33 cellular contexts compared by ENCODE assay signal in genomic region chr7:55618913-55619312, GRCh38. TPM values are rescaled to one million over a fixed set of nuclear protein-coding genes. Genes with fewer than 3 reads are reported as not detected.
DNase-seq lines count a peak whose midpoint lies in the region; ATAC-seq, FAIRE-seq and TF ChIP-seq lines count a peak whose summit lies in the region.
"Had no signal": no experiment of that assay in that cellular context is flagged by ENCODE, and none has a peak within 500 bp of the region (broad histone marks: within the 10 kb centered on the region; RNA-seq: fewer than 3 reads in every experiment).

No MANE protein-coding gene starts in this region.

- POLR2A ChIA-PET in A549 (lab: Yijun Ruan, JAX) (no interaction called here), HEK293 (lab: Yijun Ruan, JAX) (no interaction called here), K562 (lab: Yijun Ruan, JAX) (interaction anchor here (0.7 kb wide), 1 partner anchor 90 kb away, joined by 3 read pairs; no protein-coding TSS in a partner anchor)
- POLR2A ChIA-PET in CD4-positive, alpha-beta T cell (lab: Charles Lee), result no interaction called here

- no peak for ATAC-seq in A549
- no peak for ATAC-seq in K562
- no peak for ATAC-seq in CD4-positive, alpha-beta T cell (ENCODE audit: poor library complexity)
- ATAC-seq: CD8-positive, alpha-beta T cell had no signal

- no peaks in the 10 kb centered on the region for H3K27me3 ChIP-seq in K562 (ENCODE audit: control insufficient read depth in 2 of 2, insufficient read depth in 2 of 2, low read length in 2 of 2)
- H3K27me3 ChIP-seq in CD4-positive, alpha-beta T cell (ENCODE audit: control insufficient read depth, insufficient read depth, low read length), result no peaks in the 10 kb centered on the region
- H3K27me3 ChIP-seq: BE2C; BLaER1; BLaER1 treated with 17β-estradiol and CSF1 and Interleukin-3, amounts not matched to agents 10 nM and 100 nM had no signal

- CTCF ChIA-PET in A549 (lab: Yijun Ruan, JAX), result no interaction called here
- CTCF ChIA-PET in HEK293 (lab: Yijun Ruan, JAX), result no interaction called here
- CTCF ChIA-PET in K562 (lab: Yijun Ruan, JAX; ENCODE audit: low intra/inter-chr PET ratio), result no interaction called here
- CTCF ChIA-PET in CD4-positive, alpha-beta T cell (lab: Charles Lee), result no interaction called here

- TF ChIP-seq CTCF in A549 (IDR thresholded peaks at IDR 0.05), result no peak
- TF ChIP-seq CTCF in HEK293 (tag by site-specific recombination; IDR thresholded peaks at IDR 0.05), result no peak
- no peak for TF ChIP-seq CTCF in K562 (IDR thresholded peaks at IDR 0.05 in 2 of 3, conservative IDR thresholded peaks at IDR 0.05 in 1 of 3; ENCODE audit: insufficient read depth in 2 of 3, low read depth in 1 of 3, low read length in 3 of 3)
- no peak for TF ChIP-seq CTCF in CD4-positive, alpha-beta T cell (IDR thresholded peaks at IDR 0.05)

- H3K9me1 ChIP-seq in K562 (ENCODE audit: control insufficient read depth, insufficient read depth, low read length), result no peaks in the 10 kb centered on the region

- H3K9ac ChIP-seq in K562 (ENCODE audit: insufficient read depth in 1 of 2, low read depth in 2 of 2, low read length in 2 of 2), result no peak overlapping the region
- H3K9ac ChIP-seq: BLaER1; BLaER1 treated with 17β-estradiol and CSF1 and Interleukin-3, amounts not matched to agents 10 nM and 100 nM had no signal

- no peaks in the 10 kb centered on the region for H3K4me1 Mint-ChIP-seq in CD4-positive, alpha-beta T cell (ENCODE audit: low read depth)
- H3K4me1 Mint-ChIP-seq: B cell; CD14-positive monocyte; CD4-positive, alpha-beta memory T cell; CD4-positive, CD25-positive, alpha-beta regulatory T cell; CD8-positive, alpha-beta memory T cell had no signal

- peaks cover 41% of the 10 kb centered on the region for H3K27me3 Mint-ChIP-seq in CD4-positive, alpha-beta T cell

- DNase-seq in A549 (ENCODE audit: low read depth in 1 of 2, low spot score in 1 of 2), result no peak
- DNase-seq in K562 (ENCODE audit: extremely low read depth in 1 of 4, low spot score in 3 of 4), result no peak
- DNase-seq in CD4-positive, alpha-beta T cell, result no peak
- DNase-seq in mesenteric fat pad (ENCODE audit: low spot score), result no peak
- no peak for DNase-seq in NCI-H187 (lab: John Stamatoyannopoulos, UW)
- DNase-seq: 8988T; ACHN; AML-193; BE2C; C1 segment of cervical spinal cord; Caco-2; Calu3; CD4-positive, alpha-beta memory T cell; CD4-positive, CD25-positive, alpha-beta regulatory T cell; CD8-positive, alpha-beta memory T cell; CD8-positive, alpha-beta T cell; COR-L47; DMS 273 treated with DMSO at 0.1 percent for 48 hours; DMS153; DMS53; DMS79; DMS79 treated with DMSO at 0.1 percent for 48 hours; DND-41; EL had no signal

- no peak overlapping the region for H3K4me2 ChIP-seq in A549
- H3K4me2 ChIP-seq in K562 (ENCODE audit: insufficient read depth, low read length), result no peak overlapping the region
- H3K4me2 ChIP-seq: BLaER1; BLaER1 treated with 17β-estradiol and CSF1 and Interleukin-3, amounts not matched to agents 10 nM and 100 nM had no signal

- no peaks in the 10 kb centered on the region for H3K79me2 ChIP-seq in K562 (ENCODE audit: control insufficient read depth, insufficient read depth, low read length)

- H3K27ac Mint-ChIP-seq in CD4-positive, alpha-beta T cell, result no peak overlapping the region
- H3K27ac Mint-ChIP-seq: B cell; CD4-positive, CD25-positive, alpha-beta regulatory T cell; CD8-positive, alpha-beta memory T cell; CD8-positive, alpha-beta T cell had no signal

- H3K9me3 ChIP-seq in A549, result peaks cover 17% of the 10 kb centered on the region; the same call in 1 of the 3 replicates
- no peaks in the 10 kb centered on the region for H3K9me3 ChIP-seq in HEK293 (ENCODE audit: control insufficient read depth, insufficient read depth, low read depth, low read length)
- no peaks in the 10 kb centered on the region for H3K9me3 ChIP-seq in K562 (replicated peaks; ENCODE audit: control insufficient read depth, insufficient read depth, low read depth, low read length)
- H3K9me3 ChIP-seq in CD4-positive, alpha-beta T cell (ENCODE audit: control insufficient read depth, low read length), result no peaks in the 10 kb centered on the region
- H3K9me3 ChIP-seq: BE2C had no signal

- TF ChIP-seq POLR2A in A549 (IDR thresholded peaks at IDR 0.05; ENCODE audit: low read length) (no peak), K562 (conservative IDR thresholded peaks at IDR 0.05) (no peak)

- in situ Hi-C loops in K562 (cut with MboI), result no loop called here

- peaks cover 2% of the 10 kb centered on the region for H3K9me3 Mint-ChIP-seq in CD4-positive, alpha-beta T cell

- no peak overlapping the region for H3K4me3 Mint-ChIP-seq in CD4-positive, alpha-beta T cell
- H3K4me3 Mint-ChIP-seq: B cell; CD14-positive monocyte; CD4-positive, alpha-beta memory T cell; CD4-positive, CD25-positive, alpha-beta regulatory T cell; CD8-positive, alpha-beta memory T cell; CD8-positive, alpha-beta T cell had no signal

- H3K36me3 Mint-ChIP-seq in CD4-positive, alpha-beta T cell (ENCODE audit: low read depth), result peaks cover 3% of the 10 kb centered on the region
- H3K36me3 Mint-ChIP-seq: CD14-positive monocyte; CD4-positive, CD25-positive, alpha-beta regulatory T cell; CD8-positive, alpha-beta T cell had no signal

- 1% methylated on average over 3 of the region's 3 CpGs for WGBS in A549 (ENCODE audit: missing lambda C conversion rate)
- WGBS in K562 (ENCODE audit: insufficient coverage, low coverage, missing lambda C conversion rate), result 0% methylated on average over 3 of the region's 3 CpGs

- no TSS peak for BruUV-seq in K562 (replicated peaks; lab: Mats Ljungman, UMichigan)

- no peak overlapping the region for H2AFZ ChIP-seq in K562 (ENCODE audit: low read depth, low read length)

- intact Hi-C loops in K562 (cut with micrococcal nuclease), result no loop called here
- intact Hi-C loops in CD4-positive, alpha-beta T cell (cut with DNase I, micrococcal nuclease), result no loop called here

- no peaks in the 10 kb centered on the region for H4K20me1 ChIP-seq in K562 (replicated peaks; ENCODE audit: control insufficient read depth, insufficient read depth, low read length)
- H4K20me1 ChIP-seq: BLaER1; BLaER1 treated with 17β-estradiol and CSF1 and Interleukin-3, amounts not matched to agents 10 nM and 100 nM had no signal

- no peak for TF ChIP-seq EP300 in A549 (IDR thresholded peaks at IDR 0.05)
- TF ChIP-seq EP300 in K562 (IDR thresholded peaks at IDR 0.05; ENCODE audit: low read length), result no peak

- H3K27ac ChIP-seq in A549 (no peak overlapping the region), HEK293 (ENCODE audit: extremely low read depth, low read depth, low read length) (no peak overlapping the region), K562 (ENCODE audit: extremely low read depth, low read depth, low read length) (no peak overlapping the region)
- H3K27ac ChIP-seq in CD4-positive, alpha-beta T cell (ENCODE audit: low read depth, low read length), result no peak overlapping the region
- H3K27ac ChIP-seq: 22Rv1; BLaER1; BLaER1 treated with 17β-estradiol and CSF1 and Interleukin-3, amounts not matched to agents 10 nM and 100 nM; C4-2B had no signal

- H3K36me3 ChIP-seq in HEK293 (ENCODE audit: control insufficient read depth in 2 of 2, insufficient read depth in 1 of 2, low read length in 2 of 2) (no peaks in the 10 kb centered on the region), K562 (ENCODE audit: control insufficient read depth, insufficient read depth, low read length) (no peaks in the 10 kb centered on the region)
- H3K36me3 ChIP-seq: BE2C, BLaER1 had no signal

- H3K4me3 ChIP-seq in A549 (no peak overlapping the region), HEK293 (ENCODE audit: low read depth, low read length) (no peak overlapping the region), K562 (no peak overlapping the region)
- H3K4me3 ChIP-seq: BLaER1 had no signal

- H3K4me1 ChIP-seq in A549 (no peaks in the 10 kb centered on the region), HEK293 (ENCODE audit: control insufficient read depth, insufficient read depth, low read length) (no peaks in the 10 kb centered on the region), K562 (replicated peaks in 1 of 2; ENCODE audit: control insufficient read depth in 2 of 2, insufficient read depth in 2 of 2, low read length in 2 of 2) (no peaks in the 10 kb centered on the region)
- H3K4me1 ChIP-seq: BE2C, Caco-2 had no signal

- FAIRE-seq in A549 (lab: Jason Lieb, UNC) (no peak), K562 (lab: Jason Lieb, UNC) (no peak)
- FAIRE-seq: A204.1, D721Med had no signal

- TF ChIP-seq RAD21 in A549 (conservative IDR thresholded peaks at IDR 0.05 in 1 of 2, IDR thresholded peaks at IDR 0.05 in 1 of 2) (no peak), K562 (CRISPR knock-in tag; conservative IDR thresholded peaks at IDR 0.05 in 1 of 2, IDR thresholded peaks at IDR 0.05 in 1 of 2) (no peak)

TF ChIP-seq in HEK293, 187 proteins besides CTCF, POLR2A, EP300 and RAD21 (continues in another document):
- peak; percentile 80 for TF ChIP-seq ZNF585B (tag by site-specific recombination; IDR thresholded peaks at IDR 0.05)

TF ChIP-seq in K562, 482 proteins besides CTCF, POLR2A, EP300 and RAD21 (continues in another document):
- TF ChIP-seq SMARCC2 (IDR thresholded peaks at IDR 0.05; ENCODE audit: low read depth), result no peak

RNA-seq across cellular contexts. Expression of gene VOPP1, which starts 46.6 kb away (rescaled TPM):
- polyA plus RNA-seq in A549 (2011; rRNA removed) (64.4 and 68.1 TPM in 2 replicates), A549 (2017; fragmentation: RNase III; extraction: RNeasy Plus Mini Kit Qiagen cat#74134 plus additional on column Dnase treatment) (70.5 to 74.0 TPM (median 73.4 TPM) in 3 replicates), K562 (2011; rRNA removed) (27.3 and 32.5 TPM in 2 replicates), K562 (2014; fragmentation: Illumina TruSeq; extraction: Trizol) (31.2 and 36.5 TPM in 2 replicates), K562 (2014; fragmentation: Nextera tagmentation; extraction: Ambion mirVana) (10 to 100 TPM in 1 of 2 experiments, 1 to 10 TPM in 1; 8.2 to 11.0 TPM), K562 (2014; rRNA removed) (31.0 and 35.3 TPM in 2 replicates)
- 39.0 and 54.6 TPM in 2 replicates for polyA plus RNA-seq in A549 (2012; cell fraction: cytosol; rRNA removed)
- 29.2 and 35.0 TPM in 2 replicates for polyA plus RNA-seq in A549 (2012; cell fraction: nucleus; rRNA removed)
- polyA minus RNA-seq in A549 (2011; rRNA and poly(A)+ RNA removed), result 78.6 and 87.2 TPM in 2 replicates
- 22.5 and 27.7 TPM in 2 replicates for total RNA-seq in K562 (2011; cell fraction: chromatin; rRNA removed; ENCODE audit: low replicate concordance)
- total RNA-seq in K562 (2011; cell fraction: nucleolus; rRNA removed), result 28.4 and 32.9 TPM in 2 replicates
- 36.5 and 44.2 TPM in 2 replicates for total RNA-seq in K562 (2011; cell fraction: nucleoplasm; rRNA removed)
- total RNA-seq in K562 (2014; rRNA removed) (31.0 and 41.3 TPM in 2 replicates), K562 (2014; rRNA removed; fragmentation: Illumina TruSeq; extraction: Trizol) (32.4 and 32.8 TPM in 2 replicates), K562 (2015; rRNA removed; fragmentation: Illumina TruSeq; extraction: Trizol) (33.1 and 35.9 TPM in 2 replicates), K562 (2021) (45.8 and 47.0 TPM in 2 replicates), mesenteric fat pad (69.5 TPM)
- 31.1 and 42.4 TPM in 2 replicates for polyA plus RNA-seq in K562 (2011; cell fraction: cytosol; rRNA removed)
- polyA plus RNA-seq in K562 (2011; cell fraction: nucleus; rRNA removed), result 13.2 and 14.1 TPM in 2 replicates
- polyA plus RNA-seq in K562 (2012), result 32.7 and 35.8 TPM in 2 replicates
- polyA minus RNA-seq in K562 (2011; rRNA and poly(A)+ RNA removed), result 36.3 and 42.1 TPM in 2 replicates
- polyA minus RNA-seq in K562 (2011; cell fraction: cytosol; rRNA and poly(A)+ RNA removed), result 30.5 and 37.7 TPM in 2 replicates
- 6.7 and 7.6 TPM in 2 replicates for polyA minus RNA-seq in K562 (2011; cell fraction: nucleus; rRNA and poly(A)+ RNA removed)
- total RNA-seq in CD4-positive, alpha-beta T cell, result 10 to 100 TPM; 49.6 to 53.1 TPM
